Comparison of ENCODE assay signal across 29 cellular contexts in genomic region chr5:96129276-96129675, GRCh38.
"Had no signal": no experiment of that assay in that cellular context is flagged by ENCODE, and none has a peak within 500 bp of the region (broad histone marks: within the 10 kb centered on the region; RNA-seq: fewer than 3 reads in every experiment).

No MANE protein-coding gene starts in this region.

- FAIRE-seq: pancreas, small intestine, urothelium cell line had no signal

- H3K4me3 ChIP-seq: lower lobe of right lung, mucosa of descending colon, pancreas, prostate gland, sigmoid colon, spleen, suprapubic skin, thoracic aorta, tibial artery, upper lobe of right lung had no signal

- H3K9me3 ChIP-seq: lower lobe of right lung, mucosa of descending colon, pancreas, prostate gland, sigmoid colon, spleen, suprapubic skin, thoracic aorta, tibial artery, upper lobe of right lung had no signal

- H3K27ac ChIP-seq: lower lobe of right lung, pancreas, prostate gland, sigmoid colon, spleen, suprapubic skin, thoracic aorta, tibial artery, upper lobe of right lung had no signal

- H3K4me1 ChIP-seq: prostate gland, spleen, suprapubic skin had no signal

- H3K27me3 ChIP-seq: pancreas, sigmoid colon, spleen, suprapubic skin, tibial artery, upper lobe of right lung had no signal

- H3K36me3 ChIP-seq: lower lobe of right lung, pancreas, prostate gland, sigmoid colon, spleen, suprapubic skin, thoracic aorta, tibial artery, upper lobe of right lung had no signal

- ATAC-seq: left cardiac atrium; left lobe of liver; lower lobe of right lung; mucosa of descending colon; naive thymus-derived CD4-positive, alpha-beta T cell; natural killer cell treated with Interleukin-12 subunit alpha and Interleukin-12 subunit beta and Interleukin-15 and Interleukin-18, amount 100 ng/mL, for 72 hours; pancreas; right cardiac atrium; stimulated activated effector memory CD8-positive, alpha-beta T cell treated with anti-CD3 and anti-CD28 coated beads, Interleukin-12 subunit alpha, Interleukin-12 subunit beta, amount 100 ng/mL, for 72 hours; upper lobe of right lung had no signal

- DNase-seq: hypothalamus; immature natural killer cell; islet precursor cell; kidney glomerular epithelial cell; left cardiac atrium; lower lobe of right lung; midbrain; mucosa of descending colon; naive thymus-derived CD4-positive, alpha-beta T cell; nucleus accumbens; pancreas; posterior cingulate gyrus; retina; right cardiac atrium; sigmoid colon; small intestine; spleen; stimulated activated CD4-positive, alpha-beta T cell treated with anti-CD3 and anti-CD28 coated beads, Interleukin-4, amount 100 ng/mL, for 24 hours; stimulated activated naive CD4-positive, alpha-beta T cell; tibial artery; trophoblast cell; upper lobe of right lung had no signal
